ENCODE assay signal across 14 cellular contexts in the genomic region with DNA sequence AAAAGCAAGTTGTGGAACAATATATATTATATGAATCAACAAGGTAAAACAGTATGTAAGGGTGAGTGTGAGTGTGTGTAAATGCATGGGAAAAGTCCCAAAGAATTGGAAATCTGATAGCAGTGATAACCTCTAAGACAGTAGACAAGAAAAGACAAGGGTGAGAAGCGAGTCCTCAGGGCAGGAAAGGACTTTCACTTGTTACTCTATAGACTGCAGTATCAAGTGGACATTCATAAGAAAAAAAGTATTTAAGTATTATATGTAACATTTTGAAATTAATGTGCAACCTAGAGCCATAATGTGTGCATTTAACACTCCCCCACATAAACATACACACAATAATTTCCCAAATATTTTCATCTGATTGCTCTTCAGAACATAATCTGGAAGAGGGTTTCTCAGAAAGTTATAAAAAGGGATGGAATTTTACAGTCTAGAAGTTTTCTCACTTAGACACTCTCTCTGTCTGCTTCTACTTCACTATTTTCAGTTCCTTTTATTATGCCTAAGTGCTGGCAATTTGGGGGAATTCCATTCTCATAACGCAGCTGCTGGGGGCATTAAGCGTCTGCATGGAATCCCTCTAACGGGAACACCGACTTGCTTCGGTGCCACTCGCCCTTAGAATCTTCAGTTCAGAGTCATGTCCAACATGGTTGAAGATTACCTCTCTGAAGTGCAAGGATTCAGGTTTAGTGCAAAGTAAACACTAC. TPM values are rescaled to one million over a fixed set of nuclear protein-coding genes. Genes with fewer than 3 reads are reported as not detected.
A peak's percentile ranks its signal among the peaks of the same experiment; 100 is the strongest.
DNase-seq lines count a peak whose midpoint lies in the region; ATAC-seq and TF ChIP-seq lines count a peak whose summit lies in the region.
"Had no signal": no experiment of that assay in that cellular context is flagged by ENCODE, and none has a peak within 500 bp of the region (broad histone marks: within the 10 kb centered on the region; RNA-seq: fewer than 3 reads in every experiment).

No MANE protein-coding gene starts in this region.

- peaks cover 3% of the 10 kb centered on the region for H3K4me1 Mint-ChIP-seq in progenitor cell of endocrine pancreas (ENCODE audit: low read depth)
- H3K4me1 Mint-ChIP-seq: endodermal cell had no signal

- DNase-seq in NOMO-1 treated with DMSO at 0.1 percent for 48 hours (lab: John Stamatoyannopoulos, UW; ENCODE audit: unreplicated experiment): peak; percentile 5
- no peak for DNase-seq in NOMO-1 treated with dmso at 0.1 percent for 144 hours (lab: John Stamatoyannopoulos, UW; ENCODE audit: unreplicated experiment)
- no peak for DNase-seq in progenitor cell of endocrine pancreas (ENCODE audit: low spot score, unreplicated experiment)
- DNase-seq in 8988T: no peak
- DNase-seq in HuH-7 (ENCODE audit: low spot score): no peak
- DNase-seq: activated naive CD4-positive, alpha-beta T cell treated with Interleukin-2 at 50 U/mL for 16 hours; endodermal cell; NCI-H1092 treated with DMSO at 0.1 percent for 48 hours; NCI-H446 treated with DMSO at 0.1 percent for 48 hours; T1000; tibial artery had no signal

- ATAC-seq in GM21825 (IDR thresholded peaks at IDR 0.05; ENCODE audit: unreplicated experiment) (peak; percentile 52), HG03457 (IDR thresholded peaks at IDR 0.05; ENCODE audit: unreplicated experiment) (peak; percentile 67), HG02571 (IDR thresholded peaks at IDR 0.05; ENCODE audit: unreplicated experiment) (no peak)

- no peak overlapping the region for H3K27ac Mint-ChIP-seq in progenitor cell of endocrine pancreas
- H3K27ac Mint-ChIP-seq: endodermal cell had no signal

- H3K9me3 Mint-ChIP-seq in progenitor cell of endocrine pancreas (ENCODE audit: low read depth): no peaks in the 10 kb centered on the region
- H3K9me3 Mint-ChIP-seq: endodermal cell had no signal

- H3K27me3 Mint-ChIP-seq in progenitor cell of endocrine pancreas: no peaks in the 10 kb centered on the region

- H3K36me3 Mint-ChIP-seq in progenitor cell of endocrine pancreas (ENCODE audit: insufficient read depth): no peaks in the 10 kb centered on the region

- no peak overlapping the region for H3K4me3 Mint-ChIP-seq in progenitor cell of endocrine pancreas (ENCODE audit: low read depth)
- H3K4me3 Mint-ChIP-seq: endodermal cell had no signal

- no peak for TF ChIP-seq CTCF in progenitor cell of endocrine pancreas (IDR thresholded peaks at IDR 0.05; ENCODE audit: unreplicated experiment)

RNA-seq across cellular contexts. Expression of a gene that starts 50.0 kb away (rescaled TPM):
- total RNA-seq in progenitor cell of endocrine pancreas: 28.8 and 30.3 TPM in 2 replicates
